In genomic region chr2:230924092-230924469, GRCh38 we compare ENCODE assay signal across 10 cellular contexts. TPM values are rescaled to one million over a fixed set of nuclear protein-coding genes. Genes with fewer than 3 reads are reported as not detected.
DNase-seq lines count a peak whose midpoint lies in the region; ATAC-seq and TF ChIP-seq lines count a peak whose summit lies in the region.
"Had no signal": no experiment of that assay in that cellular context is flagged by ENCODE, and none has a peak within 500 bp of the region (broad histone marks: within the 10 kb centered on the region; RNA-seq: fewer than 3 reads in every experiment).

No MANE protein-coding gene starts in this region.

- peak; percentile 8 for ATAC-seq in GM21825 (IDR thresholded peaks at IDR 0.05; ENCODE audit: unreplicated experiment)
- ATAC-seq in activated T-cell treated with anti-CD3 and anti-CD28 coated beads, Interleukin-2, amount 50 U/mL, for 4 hours = no peak
- ATAC-seq in HG03095 (IDR thresholded peaks at IDR 0.05; ENCODE audit: unreplicated experiment) = no peak

- TF ChIP-seq CTCF in GM12875 (IDR thresholded peaks at IDR 0.05; ENCODE audit: borderline replicate concordance, insufficient read depth, low read depth, low read length) = no peak
- no peak for TF ChIP-seq CTCF in neural crest cell (conservative IDR thresholded peaks at IDR 0.05)

- H3K27me3 Mint-ChIP-seq in activated T-cell treated with anti-CD3 and anti-CD28 coated beads, Interleukin-2, amount 50 U/mL, for 4 hours (ENCODE audit: low read depth) = peaks cover 7% of the 10 kb centered on the region
- H3K27me3 Mint-ChIP-seq in neural crest cell (ENCODE audit: low read depth) = no peaks in the 10 kb centered on the region

- no peaks in the 10 kb centered on the region for H3K36me3 Mint-ChIP-seq in activated T-cell treated with anti-CD3 and anti-CD28 coated beads, Interleukin-2, amount 50 U/mL, for 4 hours (ENCODE audit: insufficient read depth)
- no peaks in the 10 kb centered on the region for H3K36me3 Mint-ChIP-seq in neural crest cell (ENCODE audit: low read depth)

- H3K27ac Mint-ChIP-seq in neural crest cell (ENCODE audit: unreplicated experiment) = peak overlapping the region; percentile 31

- peaks cover 63% of the 10 kb centered on the region for H3K4me1 Mint-ChIP-seq in activated T-cell treated with anti-CD3 and anti-CD28 coated beads, Interleukin-2, amount 50 U/mL, for 4 hours (ENCODE audit: low read depth)
- H3K4me1 Mint-ChIP-seq in neural crest cell = peaks cover 11% of the 10 kb centered on the region

- DNase-seq in activated T-cell treated with anti-CD3 and anti-CD28 coated beads, Interleukin-2, amount 50 U/mL, for 4 hours = no peak
- no peak for DNase-seq in neural crest cell (ENCODE audit: low read depth, low spot score)
- no peak for DNase-seq in NCI-H1436 (lab: John Stamatoyannopoulos, UW)
- no peak for DNase-seq in iPS-NIHi7 (ENCODE audit: extremely low spot score)
- DNase-seq: testis had no signal

- H3K9me3 Mint-ChIP-seq in activated T-cell treated with anti-CD3 and anti-CD28 coated beads, Interleukin-2, amount 50 U/mL, for 4 hours = no peaks in the 10 kb centered on the region
- no peaks in the 10 kb centered on the region for H3K9me3 Mint-ChIP-seq in neural crest cell

- peak overlapping the region; percentile 85 for H3K4me3 ChIP-seq in GM12875 (ENCODE audit: low read depth, low read length)
- H3K4me3 ChIP-seq: right atrium auricular region, testis had no signal

- H3K4me3 Mint-ChIP-seq in activated T-cell treated with anti-CD3 and anti-CD28 coated beads, Interleukin-2, amount 50 U/mL, for 4 hours = peak overlapping the region; percentile 71
- H3K4me3 Mint-ChIP-seq in neural crest cell = no peak overlapping the region

RNA-seq across cellular contexts. Expression of gene GPR55, which starts 1.0 kb away (rescaled TPM):
- 1 to 10 TPM; 1.2 to 1.6 (median 1.5) TPM for total RNA-seq in activated T-cell treated with anti-CD3 and anti-CD28 coated beads, Interleukin-2, amount 50 U/mL, for 4 hours
- total RNA-seq in neural crest cell = not detected in 2 replicates
- total RNA-seq: fibroblast of lung, right atrium auricular region had no signal

RNA-seq across cellular contexts. Expression of gene ITM2C, which starts 59.3 kb away (rescaled TPM):
- 10 to 100 TPM; 17.2 to 29.4 (median 22.1) TPM for total RNA-seq in activated T-cell treated with anti-CD3 and anti-CD28 coated beads, Interleukin-2, amount 50 U/mL, for 4 hours
- 106 TPM in 2 replicates for total RNA-seq in neural crest cell
